Comparison of ENCODE assay signal across 19 cellular contexts in genomic region chr2:226131299-226131784, GRCh38.
DNase-seq lines count a peak whose midpoint lies in the region; ATAC-seq and TF ChIP-seq lines count a peak whose summit lies in the region.
"Had no signal": no experiment of that assay in that cellular context is flagged by ENCODE, and none has a peak within 500 bp of the region (broad histone marks: within the 10 kb centered on the region; RNA-seq: fewer than 3 reads in every experiment).

No MANE protein-coding gene starts in this region.

- BruUV-seq in HCT116 (replicated peaks; lab: Mats Ljungman, UMichigan): no TSS peak

- H3K36me3 ChIP-seq in HCT116 (ENCODE audit: control insufficient read depth in 1 of 2, insufficient read depth in 2 of 2, low read length in 2 of 2) (no peaks in the 10 kb centered on the region; a peak in 1 of 4 replicates), heart right ventricle (no peaks in the 10 kb centered on the region), gastrocnemius medialis (no peaks in the 10 kb centered on the region)
- H3K36me3 ChIP-seq: colonic mucosa, SJSA1 had no signal

- no peak for TF ChIP-seq POLR2A in HCT116 (IDR thresholded peaks at IDR 0.05; ENCODE audit: borderline replicate concordance, extremely low read depth, insufficient read depth, insufficient read length)
- TF ChIP-seq POLR2A in gastrocnemius medialis (IDR thresholded peaks at IDR 0.05): no peak

- CTCF ChIA-PET in HCT116 (lab: Charles Lee): no interaction called here

- H4K20me1 ChIP-seq in HCT116 (ENCODE audit: insufficient read depth): no peaks in the 10 kb centered on the region

- H3K27me3 ChIP-seq in HCT116 (ENCODE audit: insufficient read depth, low read length) (no peaks in the 10 kb centered on the region), heart right ventricle (no peaks in the 10 kb centered on the region), gastrocnemius medialis (no peaks in the 10 kb centered on the region)
- H3K27me3 ChIP-seq: colonic mucosa, SJSA1, testis had no signal

- peak overlapping the region; percentile 46 for H3K9ac ChIP-seq in HCT116 (ENCODE audit: low read length)

- peak; percentile 66 for TF ChIP-seq RAD21 in HCT116 (IDR thresholded peaks at IDR 0.05; ENCODE audit: low read depth)

- H3K4me3 ChIP-seq in HCT116 (replicated peaks in 1 of 2; ENCODE audit: low read depth in 1 of 2, low read length in 2 of 2): no peak overlapping the region
- no peak overlapping the region for H3K4me3 ChIP-seq in heart right ventricle
- no peak overlapping the region for H3K4me3 ChIP-seq in gastrocnemius medialis
- H3K4me3 ChIP-seq: colonic mucosa, SJSA1, skin epidermis, testis had no signal

- H3K27ac ChIP-seq in HCT116 (ENCODE audit: low read depth, low read length): peak overlapping the region; percentile 93
- H3K27ac ChIP-seq in heart right ventricle: peak overlapping the region in 2 of 10 donors; percentile 10 to 16
- peak overlapping the region; percentile 53 to 78 (median 64) for H3K27ac ChIP-seq in gastrocnemius medialis
- H3K27ac ChIP-seq: colonic mucosa, SJSA1, skin epidermis, testis had no signal

- H3K4me1 ChIP-seq in HCT116 (ENCODE audit: control insufficient read depth in 1 of 2, insufficient read depth in 2 of 2, low read length in 2 of 2) (peaks cover 44 to 85% of the 10 kb centered on the region in 2 experiments), heart right ventricle (peaks cover 0 to 12% (median 6%) of the 10 kb centered on the region in 9 donors), gastrocnemius medialis (peaks cover 40 to 43% of the 10 kb centered on the region in 2 donors)
- H3K4me1 ChIP-seq: colonic mucosa, SJSA1, testis had no signal

- TF ChIP-seq CTCF in HCT116 (IDR thresholded peaks at IDR 0.05 in 2 of 3, conservative IDR thresholded peaks at IDR 0.05 in 1 of 3; ENCODE audit: borderline replicate concordance in 1 of 3, insufficient read depth in 1 of 3, low read depth in 2 of 3, low read length in 2 of 3) (0 out of 6 replicates have a peak, but pooled peaks of 1 of the 3 experiments have one; percentile 1), heart right ventricle (IDR thresholded peaks at IDR 0.05) (peak in 1 of 9 donors; percentile 19), gastrocnemius medialis (IDR thresholded peaks at IDR 0.05 in 4 of 5, conservative IDR thresholded peaks at IDR 0.05 in 1 of 5) (no peak)

- H3K9me2 ChIP-seq in HCT116 (ENCODE audit: insufficient read depth): no peaks in the 10 kb centered on the region

- RAD21 ChIA-PET in HCT116 (lab: Charles Lee; ENCODE audit: low non-redundant PET in 1 of 2, low total read pairs in 2 of 2, uncharacterized antibody in 2 of 2, unreplicated experiment in 2 of 2): interaction anchor here in 1 of 2 experiments (1.2 kb wide), 1 partner anchor 13 kb away, joined by 3 read pairs; no protein-coding TSS in a partner anchor

- 35 to 41% methylated on average over 2 of the region's 2 CpGs for WGBS in heart right ventricle, 2 donors

- intact Hi-C loops in HCT116 (cut with micrococcal nuclease) (no loop called here), heart right ventricle (cut with DNase I) (loop anchor here in 1 of 10 donors (2.0 kb wide), 1 partner anchor 19 kb away; no protein-coding TSS in a partner anchor), gastrocnemius medialis (cut with DNase I; ENCODE audit: low total_unique reads) (no loop called here)

- in situ Hi-C loops in gastrocnemius medialis (cut with MboI; ENCODE audit: low sequenced_read_pairs in 4 of 4): loop anchor here in 1 of 4 donors (10.0 kb wide), 1 partner anchor 673 kb away; no protein-coding TSS in a partner anchor

- DNase-seq in HCT116 (ENCODE audit: low read depth, low spot score) (no peak), NCI-H524 treated with DMSO at 0.1 percent for 48 hours (lab: John Stamatoyannopoulos, UW) (peak; percentile 67), heart right ventricle (peak; percentile 14 to 24), gastrocnemius medialis (peak; percentile 16 to 59), GM19240 (ENCODE audit: insufficient read length, low spot score) (no peak), NCI-H128 (lab: John Stamatoyannopoulos, UW; ENCODE audit: unreplicated experiment) (no peak)
- no peak for DNase-seq in activated CD4-positive, alpha-beta T cell treated with anti-CD3 and anti-CD28 coated beads, Interleukin-2, amount 50 U/mL, for 48 hours
- DNase-seq: activated CD4-positive, alpha-beta T cell treated with anti-CD3 and anti-CD28 coated beads for 1 hour; activated gamma-delta T cell; colonic mucosa; DMS153; KBM-7; NCI-H1417; NCI-H2227 treated with DMSO at 0.1 percent for 48 hours; OCI-M1; T1000; testis had no signal

- H2AFZ ChIP-seq in HCT116 (ENCODE audit: low read depth, low read length, poor library complexity, severe bottlenecking): no peak overlapping the region

- ATAC-seq in HCT116: peak; percentile 71
- ATAC-seq in heart right ventricle: peak; percentile 61 to 99 (median 90)
- ATAC-seq in gastrocnemius medialis: peak; percentile 94 to 95

- POLR2A ChIA-PET in HCT116 (lab: Charles Lee): interaction anchor here (0.9 kb wide), 1 partner anchor 26 kb away, joined by 3 read pairs; no protein-coding TSS in a partner anchor

- no peaks in the 10 kb centered on the region; the same call in 1 of the 2 replicates for H3K79me2 ChIP-seq in HCT116 (ENCODE audit: insufficient read depth, low read length)

- no peaks in the 10 kb centered on the region for H3K9me3 ChIP-seq in HCT116 (ENCODE audit: control insufficient read depth in 1 of 2, insufficient read depth in 1 of 2, low read depth in 1 of 2, low read length in 2 of 2)
- H3K9me3 ChIP-seq in heart right ventricle: no peaks in the 10 kb centered on the region
- no peaks in the 10 kb centered on the region for H3K9me3 ChIP-seq in gastrocnemius medialis
- H3K9me3 ChIP-seq: colonic mucosa, SJSA1, testis had no signal

- peak overlapping the region; percentile 29 for H3K4me2 ChIP-seq in HCT116 (ENCODE audit: low read length)

TF ChIP-seq in HCT116, 20 proteins besides CTCF, POLR2A, EP300 and RAD21 (continues in another document):
- no peak for TF ChIP-seq EGR1 (IDR thresholded peaks at IDR 0.05; ENCODE audit: low read depth)
- no peak for TF ChIP-seq ELF1 (IDR thresholded peaks at IDR 0.05; ENCODE audit: borderline replicate concordance, low read depth)
- TF ChIP-seq REST (IDR thresholded peaks at IDR 0.05; ENCODE audit: low read depth): no peak
- no peak for TF ChIP-seq YY1 (IDR thresholded peaks at IDR 0.05; ENCODE audit: extremely low read depth, insufficient replicate concordance, low read depth, low read length)
- TF ChIP-seq JUND (IDR thresholded peaks at IDR 0.05): peak; percentile 53; the same call in 1 of the 2 replicates
- peak; percentile 87 for TF ChIP-seq SP1 (IDR thresholded peaks at IDR 0.05; ENCODE audit: low read depth)
- TF ChIP-seq FOSL1 (IDR thresholded peaks at IDR 0.05; ENCODE audit: low read depth): peak; percentile 34; the same call in 1 of the 2 replicates
- no peak for TF ChIP-seq ZFX (IDR thresholded peaks at IDR 0.05)
- no peak for TF ChIP-seq SIN3A (IDR thresholded peaks at IDR 0.05; ENCODE audit: low read depth)
- peak; percentile 22 for TF ChIP-seq TCF7L2 (IDR thresholded peaks at IDR 0.05; ENCODE audit: borderline replicate concordance, extremely low read depth, insufficient read depth, insufficient read length)
- no peak for TF ChIP-seq ZBTB33 (IDR thresholded peaks at IDR 0.05; ENCODE audit: extremely low read depth, insufficient replicate concordance, low read length)
- TF ChIP-seq MAX (IDR thresholded peaks at IDR 0.05): peak; percentile 77
- TF ChIP-seq CBX3 (IDR thresholded peaks at IDR 0.05; ENCODE audit: low read depth): 0 out of 2 replicates have a peak, but pooled peaks have one; percentile 50
- TF ChIP-seq EZH2phosphoT487 (IDR thresholded peaks at IDR 0.05; ENCODE audit: borderline replicate concordance): no peak

Comparison
In these comparisons a context has a peak if more than half of its experiments do, and no peak if none do; other contexts are left out.
1. DNase-seq: peak in NCI-H524 treated with DMSO at 0.1 percent for 48 hours (single experiment), heart right ventricle (2 of 2) and gastrocnemius medialis (2 of 2); none in HCT116 (single experiment), GM19240 (single experiment), activated CD4-positive, alpha-beta T cell treated with anti-CD3 and anti-CD28 coated beads, Interleukin-2, amount 50 U/mL, for 48 hours (0 of 2) and NCI-H128 (single experiment).
2. Peak in every context shown above with its lines, with median percentiles within 50 percentile points of each other: ATAC-seq.